8 cellular contexts compared by ENCODE assay signal in the genomic region with DNA sequence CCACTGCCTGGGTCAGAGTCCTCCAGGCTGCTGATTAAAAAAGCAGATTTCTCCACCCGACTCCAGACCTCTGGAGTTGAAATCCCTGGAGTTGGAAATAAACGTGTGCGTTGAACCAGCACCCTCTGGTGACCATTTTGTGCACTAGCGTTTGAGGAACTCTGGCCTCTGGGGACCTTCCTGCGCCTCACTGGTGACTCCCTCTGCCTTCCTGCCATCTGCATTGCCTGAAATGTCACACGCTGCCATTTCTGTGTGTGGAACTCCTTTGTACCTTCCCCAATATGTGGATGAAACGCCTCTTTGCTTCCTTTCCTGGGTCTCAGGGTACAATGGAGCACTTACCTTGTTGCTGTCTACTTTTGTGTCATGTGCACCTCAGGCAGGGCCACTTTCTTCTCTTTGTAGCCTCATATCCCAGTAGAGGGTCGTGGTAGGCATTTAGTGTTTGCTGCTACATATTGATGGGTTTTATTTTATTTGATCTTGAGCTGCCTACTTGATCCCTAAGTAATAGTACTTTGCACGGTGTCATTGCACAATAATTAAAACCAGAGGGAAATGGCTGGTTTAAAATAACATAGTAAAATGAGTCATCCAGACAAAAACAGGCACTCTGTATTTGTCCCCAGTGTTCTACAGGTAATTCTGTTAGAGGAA. TPM values are rescaled to one million over a fixed set of nuclear protein-coding genes. Genes with fewer than 3 reads are reported as not detected.
DNase-seq lines count a peak whose midpoint lies in the region; ATAC-seq and TF ChIP-seq lines count a peak whose summit lies in the region.

No MANE protein-coding gene starts in this region.

- peak; percentile 78 for TF ChIP-seq CTCF in CD8-positive, alpha-beta T cell (IDR thresholded peaks at IDR 0.05)

- POLR2A ChIA-PET in CD8-positive, alpha-beta T cell (lab: Charles Lee) = no interaction called here

- no peaks in the 10 kb centered on the region for H3K9me3 ChIP-seq in CD8-positive, alpha-beta T cell (ENCODE audit: low read length)

- peak in 6 of 7 experiments; percentile 38 to 72 (median 50) for DNase-seq in CD8-positive, alpha-beta T cell
- DNase-seq in NCI-H345 (lab: John Stamatoyannopoulos, UW) = peak; percentile 63
- peak; percentile 84 for DNase-seq in dermis blood vessel endothelial cell
- peak; percentile 79 for DNase-seq in left lobe of liver (ENCODE audit: low spot score)
- DNase-seq in stimulated activated CD4-positive, alpha-beta T cell treated with anti-CD3 and anti-CD28 coated beads, TNF-alpha, amount 100 ng/mL, for 24 hours (ENCODE audit: low read depth in 3 of 3) = peak; percentile 9 to 46 (median 19)

- no peak overlapping the region for H3K27ac ChIP-seq in CD8-positive, alpha-beta T cell (ENCODE audit: low read depth, low read length)

- no peak overlapping the region for H3K4me3 ChIP-seq in CD8-positive, alpha-beta T cell (ENCODE audit: low read depth, low read length)

- ATAC-seq in CD8-positive, alpha-beta T cell = peak; percentile 98
- ATAC-seq in GM19351 (IDR thresholded peaks at IDR 0.05; ENCODE audit: unreplicated experiment) = peak; percentile 93
- peak; percentile 93 for ATAC-seq in HG03432 (IDR thresholded peaks at IDR 0.05; ENCODE audit: unreplicated experiment)
- ATAC-seq in activated CD4-positive, CD25-positive, alpha-beta regulatory T cell treated with anti-CD3 and anti-CD28 coated beads, Interleukin-2, amount 50 U/mL, for 24 hours = peak; percentile 67 to 69
- ATAC-seq in left lobe of liver = peak; percentile 100

- CTCF ChIA-PET in CD8-positive, alpha-beta T cell (lab: Charles Lee) = interaction anchor here (0.8 to 6.6 kb wide), 35 partner anchors 8 to 424 kb away, joined by 3 to 48 read pairs (median 4); no protein-coding TSS in a partner anchor

- H3K4me1 Mint-ChIP-seq in CD8-positive, alpha-beta T cell (ENCODE audit: low read depth) = no peaks in the 10 kb centered on the region

- no peak overlapping the region for H3K27ac Mint-ChIP-seq in CD8-positive, alpha-beta T cell

- H3K27me3 Mint-ChIP-seq in CD8-positive, alpha-beta T cell (ENCODE audit: low read depth) = peaks cover 8% of the 10 kb centered on the region

- H3K36me3 ChIP-seq in CD8-positive, alpha-beta T cell (ENCODE audit: insufficient read depth, low read length) = no peaks in the 10 kb centered on the region

- H3K4me3 Mint-ChIP-seq in CD8-positive, alpha-beta T cell = no peak overlapping the region

- peaks cover 3% of the 10 kb centered on the region for H3K4me1 ChIP-seq in CD8-positive, alpha-beta T cell (ENCODE audit: insufficient read depth, low read length)

- intact Hi-C loops in CD8-positive, alpha-beta T cell (cut with DNase I, micrococcal nuclease) = loop anchor here (1.0 to 5.0 kb wide), 10 partner anchors 61 to 619 kb away; a partner anchor contains a TSS

- H3K36me3 Mint-ChIP-seq in CD8-positive, alpha-beta T cell = no peaks in the 10 kb centered on the region

- no peaks in the 10 kb centered on the region for H3K9me3 Mint-ChIP-seq in CD8-positive, alpha-beta T cell

- H3K27me3 ChIP-seq in CD8-positive, alpha-beta T cell (ENCODE audit: insufficient read depth, low read length) = no peaks in the 10 kb centered on the region

RNA-seq across cellular contexts. Expression of a gene that starts 56.8 kb away (rescaled TPM):
- total RNA-seq in CD8-positive, alpha-beta T cell = 10 to 100 TPM; 11.5 to 13.4 TPM
- not detected in 2 replicates for total RNA-seq in dermis blood vessel endothelial cell
- 0.73 TPM for total RNA-seq in left lobe of liver

Comparison
In these comparisons a context has a peak if more than half of its experiments do, and no peak if none do; other contexts are left out.
1. DNase-seq: peak in every context shown above with its lines; median percentile 84 in dermis blood vessel endothelial cell; 79 in left lobe of liver; 63 in NCI-H345; 50 in CD8-positive, alpha-beta T cell; 19 in stimulated activated CD4-positive, alpha-beta T cell treated with anti-CD3 and anti-CD28 coated beads, TNF-alpha, amount 100 ng/mL, for 24 hours.